35 cellular contexts compared by ENCODE assay signal in the genomic region with DNA sequence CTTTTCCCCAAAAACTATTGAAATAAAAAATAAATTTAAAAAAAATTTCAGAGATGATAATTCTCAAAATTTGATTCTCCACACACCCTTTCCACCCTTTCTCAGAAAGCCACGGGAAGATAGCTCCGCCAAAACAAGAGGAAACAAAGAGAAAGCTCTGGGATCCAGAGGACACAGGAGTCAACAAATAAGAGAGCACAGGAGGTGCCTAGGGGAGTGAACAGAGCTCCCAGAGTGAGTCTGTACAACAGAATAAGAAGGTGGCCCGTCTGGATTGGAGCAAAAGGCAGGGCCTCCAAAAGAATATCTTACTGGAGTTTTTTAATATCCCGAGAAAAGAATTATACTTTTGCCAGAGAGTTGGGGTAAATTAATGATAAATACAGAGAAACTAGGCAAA.
"Had no signal": no experiment of that assay in that cellular context is flagged by ENCODE, and none has a peak within 500 bp of the region (broad histone marks: within the 10 kb centered on the region; RNA-seq: fewer than 3 reads in every experiment).

No MANE protein-coding gene starts in this region.

- H3K4me3 ChIP-seq: adrenal gland, cardiac muscle cell, MG63, Peyer's patch, SJSA1 had no signal

- H3K9me2 ChIP-seq: SK-N-SH had no signal

- H3K9me3 ChIP-seq: adrenal gland, MG63, Peyer's patch, SJSA1, SK-N-SH had no signal

- ATAC-seq: activated naive CD4-positive, alpha-beta T cell treated with anti-CD3 and anti-CD28 coated beads, Interleukin-2, amount 50 U/mL, for 72 hours; activated T-cell treated with anti-CD3 and anti-CD28 coated beads, Interleukin-2, amount 50 U/mL, for 4 hours; PC-3; T-cell had no signal

- H3K4me1 ChIP-seq: SJSA1 had no signal

- DNase-seq: activated CD4-positive, alpha-beta T cell treated with anti-CD3 and anti-CD28 coated beads, Interleukin-2, amount 10 ng/mL, durations not matched to agents 24 days and 14 days; activated CD4-positive, alpha-beta T cell treated with anti-CD3 and anti-CD28 coated beads, Interleukin-2, amount 50 U/mL, for 48 hours; activated CD4-positive, CD25-positive, alpha-beta regulatory T cell; activated CD8-positive, alpha-beta memory T cell treated with anti-CD3 and anti-CD28 coated beads, Interleukin-2, amount 50 U/mL, for 4 hours; activated gamma-delta T cell treated with Interleukin-2 at 50 U/mL for 16 hours; activated naive CD4-positive, alpha-beta T cell treated with anti-CD3 and anti-CD28 coated beads for 36 hours; activated T-cell treated with anti-CD3 and anti-CD28 coated beads for 4 hours; activated T-cell treated with anti-CD3 and anti-CD28 coated beads, Interleukin-2, amount 50 U/mL, for 4 hours; adrenal gland; Kasumi-1; KG1; MG63; NCI-H1048; NCI-H1105 treated with DMSO at 0.1 percent for 48 hours; NCI-H1436; NCI-H1694; NCI-H1930; NCI-H2081 treated with DMSO at 0.1 percent for 48 hours; NCI-H345; NCI-H524 treated with DMSO at 0.1 percent for 48 hours; NCI-H748 treated with DMSO at 0.1 percent for 48 hours; NK-92 treated with Interleukin-12 subunit alpha and Interleukin-12 subunit beta, amount 100 ng/mL, for 24 hours; PC-3; Peyer's patch; RPMI8226; SHP77 treated with DMSO at 0.1 percent for 48 hours; SK-N-SH; T-cell; T-helper 9 cell had no signal

- H3K4me3 Mint-ChIP-seq: activated CD4-positive, alpha-beta T cell treated with anti-CD3 and anti-CD28 coated beads, Interleukin-2, amount 10 ng/mL, durations not matched to agents 24 days and 14 days; activated naive CD4-positive, alpha-beta T cell treated with anti-CD3 and anti-CD28 coated beads for 36 hours; activated T-cell treated with anti-CD3 and anti-CD28 coated beads, Interleukin-2, amount 50 U/mL, for 4 hours; activated T-helper 1 cell treated with anti-CD3 and anti-CD28 coated beads, Interleukin-12 subunit alpha, Interleukin-12 subunit beta, Interleukin-2, Interleukin-4 antibody, amounts not matched to agents 30 ng/mL and 10 ng/mL and 1 ng/mL, durations not matched to agents 14 hours and 24 hours and 36 hours; central memory CD8-positive, alpha-beta T cell; T-cell had no signal

- H3K4me1 Mint-ChIP-seq: central memory CD8-positive, alpha-beta T cell; T-cell had no signal

- H3K36me3 Mint-ChIP-seq: activated naive CD4-positive, alpha-beta T cell treated with anti-CD3 and anti-CD28 coated beads, Interleukin-2, amount 50 U/mL, for 72 hours; T-cell had no signal

- H3K27me3 ChIP-seq: adrenal gland, cardiac muscle cell, MG63, Peyer's patch, SJSA1 had no signal

- H3K36me3 ChIP-seq: adrenal gland, cardiac muscle cell, MG63, Peyer's patch, SJSA1 had no signal

- H3K4me2 ChIP-seq: SK-N-SH had no signal

- H3K9me3 Mint-ChIP-seq: activated naive CD4-positive, alpha-beta T cell treated with anti-CD3 and anti-CD28 coated beads for 36 hours; activated T-cell treated with anti-CD3 and anti-CD28 coated beads, Interleukin-2, amount 50 U/mL, for 4 hours; activated T-helper 1 cell treated with anti-CD3 and anti-CD28 coated beads, Interleukin-12 subunit alpha, Interleukin-12 subunit beta, Interleukin-2, Interleukin-4 antibody, amounts not matched to agents 30 ng/mL and 10 ng/mL and 1 ng/mL, durations not matched to agents 14 hours and 24 hours and 36 hours; central memory CD8-positive, alpha-beta T cell; T-cell had no signal

- H3K27ac ChIP-seq: adrenal gland, cardiac muscle cell, Peyer's patch, SJSA1, VCaP had no signal

- H3K27ac Mint-ChIP-seq: activated CD4-positive, alpha-beta T cell treated with anti-CD3 and anti-CD28 coated beads, Interleukin-2, amount 10 ng/mL, durations not matched to agents 24 days and 14 days; activated naive CD4-positive, alpha-beta T cell treated with anti-CD3 and anti-CD28 coated beads for 36 hours; activated naive CD4-positive, alpha-beta T cell treated with anti-CD3 and anti-CD28 coated beads, Interleukin-2, amount 50 U/mL, for 72 hours; activated T-helper 1 cell treated with anti-CD3 and anti-CD28 coated beads, Interleukin-12 subunit alpha, Interleukin-12 subunit beta, Interleukin-2, Interleukin-4 antibody, amounts not matched to agents 30 ng/mL and 10 ng/mL and 1 ng/mL, durations not matched to agents 14 hours and 24 hours and 36 hours; T-cell had no signal
